ENCODE assay signal across 17 cellular contexts in the genomic region with DNA sequence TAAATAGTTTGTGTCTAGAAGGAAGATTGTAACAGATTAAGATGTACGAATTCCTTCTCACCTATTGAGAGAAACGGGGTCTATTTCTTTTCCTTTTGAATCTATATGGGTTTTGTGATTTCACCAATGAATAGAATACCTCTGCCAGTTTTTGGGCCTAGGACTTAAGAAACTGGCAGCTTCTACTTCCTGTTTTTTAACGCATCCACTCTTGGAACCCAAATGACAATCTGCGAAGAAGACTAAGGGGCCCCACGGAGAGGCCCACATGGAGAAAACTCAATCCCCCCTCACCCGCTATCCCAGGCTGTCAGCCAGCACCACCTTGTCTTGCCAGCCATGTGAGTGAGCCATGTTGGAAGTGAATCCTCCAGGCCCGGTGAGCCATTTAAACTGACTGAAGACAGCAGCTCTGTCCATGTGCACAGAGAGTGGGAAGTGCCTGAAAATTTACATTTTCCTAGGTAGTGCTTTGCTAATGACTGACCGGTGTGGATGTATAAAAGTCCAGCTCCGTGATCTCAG. TPM values are rescaled to one million over a fixed set of nuclear protein-coding genes. Genes with fewer than 3 reads are reported as not detected.
"Had no signal": no experiment of that assay in that cellular context is flagged by ENCODE, and none has a peak within 500 bp of the region (broad histone marks: within the 10 kb centered on the region; RNA-seq: fewer than 3 reads in every experiment).

No MANE protein-coding gene starts in this region.

- H3K9me3 ChIP-seq: colonic mucosa, esophagus squamous epithelium, ovary, upper lobe of left lung had no signal

- H3K4me1 ChIP-seq: colonic mucosa had no signal

- H3K36me3 ChIP-seq: colonic mucosa, esophagus squamous epithelium, ovary, upper lobe of left lung, WERI-Rb-1 had no signal

- DNase-seq: activated CD4-positive, alpha-beta T cell treated with anti-CD3 and anti-CD28 coated beads, Interleukin-2, amount 50 U/mL, for 48 hours; activated effector memory CD4-positive, alpha-beta T cell treated with Interleukin-2 at 50 U/mL for 16 hours; activated naive CD4-positive, alpha-beta T cell treated with anti-CD3 and anti-CD28 coated beads, Interleukin-2, amount 50 U/mL, for 16 hours; activated T-cell treated with anti-CD3 and anti-CD28 coated beads, Interleukin-2, amount 50 U/mL, for 24 hours; colonic mucosa; esophagus squamous epithelium; ovary; stimulated activated naive CD8-positive, alpha-beta T cell treated with anti-CD3 and anti-CD28 coated beads, Interleukin-15, amount 100 ng/mL, for 72 hours; T-helper 1 cell; upper lobe of left lung; WERI-Rb-1 had no signal

- H3K27me3 ChIP-seq: colonic mucosa, esophagus squamous epithelium, ovary, upper lobe of left lung had no signal

- H3K4me3 ChIP-seq: colonic mucosa, esophagus squamous epithelium, ovary, upper lobe of left lung had no signal

- H3K27ac ChIP-seq: colonic mucosa, esophagus squamous epithelium, ovary, upper lobe of left lung, WERI-Rb-1 had no signal

- ATAC-seq: sciatic nerve; stimulated activated naive CD8-positive, alpha-beta T cell treated with anti-CD3 and anti-CD28 coated beads, Interleukin-15, amount 100 ng/mL, for 72 hours had no signal

RNA-seq across cellular contexts. Expression of gene FNDC7, which starts 48.2 kb away (rescaled TPM):
- total RNA-seq: cardiac septum, colonic mucosa, esophagus squamous epithelium, liver, mesenteric fat pad, sciatic nerve had no signal
- polyA plus RNA-seq: adipose tissue, liver, neural cell, ovary had no signal
